9 cellular contexts compared by ENCODE assay signal in genomic region chr17:31390748-31391495, GRCh38. TPM values are rescaled to one million over a fixed set of nuclear protein-coding genes. Genes with fewer than 3 reads are reported as not detected.
DNase-seq lines count a peak whose midpoint lies in the region; ATAC-seq and TF ChIP-seq lines count a peak whose summit lies in the region.
"Had no signal": no experiment of that assay in that cellular context is flagged by ENCODE, and none has a peak within 500 bp of the region (broad histone marks: within the 10 kb centered on the region; RNA-seq: fewer than 3 reads in every experiment).

No MANE protein-coding gene starts in this region.

- peak overlapping the region; percentile 76 for H3K4me3 Mint-ChIP-seq in WTC11

- DNase-seq in H7 (peak; percentile 72), WTC11 (ENCODE audit: low spot score) (peak; percentile 41), cardiac muscle cell (ENCODE audit: low read depth in 1 of 2, low spot score in 1 of 2) (peak in 1 of 2 donors; percentile 19), retinal pigment epithelial cell (ENCODE audit: low read depth) (no peak), germinal center (ENCODE audit: low spot score) (no peak), cerebellar nuclear complex (lab: John Stamatoyannopoulos, UW) (no peak)
- DNase-seq in stimulated activated CD4-positive, alpha-beta T cell treated with anti-CD3 and anti-CD28 coated beads, Interleukin-4, amount 100 ng/mL, for 24 hours, result no peak

- H3K4me3 ChIP-seq in H7 (ENCODE audit: insufficient read depth, low read depth, low read length) (peak overlapping the region; percentile 66), cardiac muscle cell (peak overlapping the region; percentile 31), retinal pigment epithelial cell (ENCODE audit: low read length) (peak overlapping the region; percentile 22)

- H3K27me3 ChIP-seq in H7 (ENCODE audit: control insufficient read depth, insufficient read depth, low read length) (peaks cover 26% of the 10 kb centered on the region), cardiac muscle cell (peaks cover 45% of the 10 kb centered on the region)

- no peak overlapping the region for H3K27ac ChIP-seq in cardiac muscle cell
- H3K27ac ChIP-seq: HL-60 had no signal

- no peak overlapping the region for H3K27ac Mint-ChIP-seq in WTC11

- no peaks in the 10 kb centered on the region for H3K9me3 Mint-ChIP-seq in WTC11

- H3K4me1 ChIP-seq in cardiac muscle cell (ENCODE audit: low read depth), result no peaks in the 10 kb centered on the region

- peaks cover 14% of the 10 kb centered on the region for H3K4me1 Mint-ChIP-seq in WTC11

- CTCF ChIA-PET in WTC11 (lab: Charles Lee), result interaction anchor here (0.6 to 3.6 kb wide), 13 partner anchors 12 to 151 kb away, joined by 3 to 42 read pairs (median 8); no protein-coding TSS in a partner anchor

- H3K36me3 ChIP-seq in H7 (replicated peaks; ENCODE audit: control insufficient read depth, insufficient read depth, low read length) (no peaks in the 10 kb centered on the region), cardiac muscle cell (no peaks in the 10 kb centered on the region)

- ATAC-seq in WTC11 (peak; percentile 13), HG03039 (IDR thresholded peaks at IDR 0.05; ENCODE audit: unreplicated experiment) (no peak)

- POLR2A ChIA-PET in WTC11 (lab: Charles Lee), result no interaction called here

- H3K27me3 Mint-ChIP-seq in WTC11 (ENCODE audit: low read depth), result peaks cover 43% of the 10 kb centered on the region

- no peaks in the 10 kb centered on the region for H3K36me3 Mint-ChIP-seq in WTC11

- TF ChIP-seq CTCF in WTC11 (IDR thresholded peaks at IDR 0.05) (no peak), cardiac muscle cell (IDR thresholded peaks at IDR 0.05; ENCODE audit: low read depth, low read length) (no peak), retinal pigment epithelial cell (conservative IDR thresholded peaks at IDR 0.05; ENCODE audit: low read depth, low read length) (no peak)

- no peaks in the 10 kb centered on the region for H3K9me3 ChIP-seq in cardiac muscle cell (ENCODE audit: low read depth)

TF ChIP-seq in WTC11, 78 proteins besides CTCF, POLR2A, EP300 and RAD21:
- TF ChIP-seq ELF4 (CRISPR knock-in tag; IDR thresholded peaks at IDR 0.05; ENCODE audit: low read depth), result no peak
- TF ChIP-seq CDX4 (CRISPR knock-in tag; IDR thresholded peaks at IDR 0.05; ENCODE audit: borderline replicate concordance), result no peak
- TF ChIP-seq JAZF1 (CRISPR knock-in tag; IDR thresholded peaks at IDR 0.05), result no peak
- TF ChIP-seq EMX1 (CRISPR knock-in tag; IDR thresholded peaks at IDR 0.05), result no peak
- no peak for TF ChIP-seq ZMAT4 (CRISPR knock-in tag; IDR thresholded peaks at IDR 0.05)
- 0 out of 2 replicates have a peak, but pooled peaks have one; percentile 34 for TF ChIP-seq HMGXB4 (CRISPR knock-in tag; IDR thresholded peaks at IDR 0.05)
- no peak for TF ChIP-seq KAT7 (CRISPR knock-in tag; IDR thresholded peaks at IDR 0.05; ENCODE audit: borderline replicate concordance)
- no peak for TF ChIP-seq ZNF532 (CRISPR knock-in tag; IDR thresholded peaks at IDR 0.05; ENCODE audit: borderline replicate concordance)

RNA-seq across cellular contexts. Expression of gene RAB11FIP4, which starts 0.6 kb away (rescaled TPM):
- 21.9 and 31.5 TPM in 2 replicates for total RNA-seq in H7 (2014; rRNA removed; shearing (Covaris generic))
- 47.3 to 54.9 TPM (median 50.9 TPM) in 3 replicates for total RNA-seq in WTC11 (2021)
- 23.1 and 23.4 TPM in 2 replicates for total RNA-seq in cardiac muscle cell
- polyA plus RNA-seq in cardiac muscle cell, result 8.2 and 8.8 TPM in 2 replicates

Comparison
In these comparisons a context has a peak if more than half of its experiments do, and no peak if none do; other contexts are left out.
1. DNase-seq: peak in H7 (single experiment) and WTC11 (single experiment); none in retinal pigment epithelial cell (single experiment), germinal center (single experiment), cerebellar nuclear complex (0 of 2) and stimulated activated CD4-positive, alpha-beta T cell treated with anti-CD3 and anti-CD28 coated beads, Interleukin-4, amount 100 ng/mL, for 24 hours (single experiment).
2. Peak in every context shown above with its lines, with median percentiles within 50 percentile points of each other: H3K4me3 ChIP-seq.